Comparison of ENCODE assay signal across 17 cellular contexts in the genomic region with DNA sequence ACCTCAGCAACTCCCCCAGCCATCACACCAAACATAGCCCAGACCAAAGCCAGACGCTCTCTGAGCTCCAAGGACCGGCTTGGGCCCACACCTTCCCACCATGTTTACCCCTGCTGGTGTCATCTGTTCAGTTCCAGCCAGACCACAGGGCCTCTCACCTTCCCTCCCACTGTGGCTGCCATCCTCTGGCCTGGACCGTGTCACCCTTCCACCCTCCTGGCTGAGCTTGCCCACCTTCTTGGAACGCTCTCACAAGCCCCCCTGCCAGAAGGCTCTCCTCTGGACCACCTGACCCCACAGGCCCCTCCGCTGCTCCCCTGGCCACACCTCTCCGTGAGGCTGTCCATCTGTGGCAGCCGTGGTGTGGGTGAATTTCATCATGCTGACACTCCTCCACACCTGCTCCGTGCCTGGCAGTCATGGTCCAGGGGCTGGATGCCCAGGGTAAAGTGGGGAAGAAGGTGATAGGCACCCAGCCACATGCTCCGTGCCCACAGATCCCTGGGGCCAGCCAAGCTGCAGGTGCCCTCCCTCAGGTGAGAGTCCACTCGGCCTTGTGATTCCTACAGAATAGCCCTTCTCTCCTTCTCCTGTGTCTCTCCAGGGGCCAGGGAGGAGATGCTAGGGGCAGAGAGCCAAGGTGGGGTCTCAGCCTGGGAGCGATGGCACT. TPM values are rescaled to one million over a fixed set of nuclear protein-coding genes. Genes with fewer than 3 reads are reported as not detected.
DNase-seq lines count a peak whose midpoint lies in the region; ATAC-seq lines count a peak whose summit lies in the region.
"Had no signal": no experiment of that assay in that cellular context is flagged by ENCODE, and none has a peak within 500 bp of the region (broad histone marks: within the 10 kb centered on the region; RNA-seq: fewer than 3 reads in every experiment).

No MANE protein-coding gene starts in this region.

- H3K27ac Mint-ChIP-seq in stimulated activated naive CD8-positive, alpha-beta T cell treated with anti-CD3 and anti-CD28 coated beads, Interleukin-15, Interleukin-2, amounts not matched to agents 100 ng/mL and 50 ng/mL, for 24 hours = peak overlapping the region; percentile 16
- H3K27ac Mint-ChIP-seq in central memory CD8-positive, alpha-beta T cell (ENCODE audit: low read depth) = peak overlapping the region; percentile 55
- H3K27ac Mint-ChIP-seq in naive thymus-derived CD4-positive, alpha-beta T cell = peak overlapping the region; percentile 23 to 93 (median 81)
- H3K27ac Mint-ChIP-seq: activated B cell treated with CpG ODN at 0.5 μM for 24 hours; activated CD8-positive, alpha-beta memory T cell treated with anti-CD3 and anti-CD28 coated beads, Interleukin-2, amount 10 ng/mL, durations not matched to agents 7 days and 5 days had no signal

- peak overlapping the region; percentile 96 for H3K27ac ChIP-seq in naive thymus-derived CD4-positive, alpha-beta T cell (ENCODE audit: low read depth, low read length)

- H3K4me3 Mint-ChIP-seq in stimulated activated naive CD8-positive, alpha-beta T cell treated with anti-CD3 and anti-CD28 coated beads, Interleukin-15, Interleukin-2, amounts not matched to agents 100 ng/mL and 50 ng/mL, for 24 hours = no peak overlapping the region
- H3K4me3 Mint-ChIP-seq in central memory CD8-positive, alpha-beta T cell = no peak overlapping the region
- H3K4me3 Mint-ChIP-seq in naive thymus-derived CD4-positive, alpha-beta T cell = peak overlapping the region in 2 of 10 donors; percentile 27 to 75
- H3K4me3 Mint-ChIP-seq: activated B cell treated with CpG ODN at 0.5 μM for 24 hours; activated CD8-positive, alpha-beta memory T cell treated with anti-CD3 and anti-CD28 coated beads, Interleukin-2, amount 10 ng/mL, durations not matched to agents 7 days and 5 days had no signal

- H3K4me1 Mint-ChIP-seq in stimulated activated naive CD8-positive, alpha-beta T cell treated with anti-CD3 and anti-CD28 coated beads, Interleukin-15, Interleukin-2, amounts not matched to agents 100 ng/mL and 50 ng/mL, for 24 hours (ENCODE audit: low read depth) = peaks cover 34% of the 10 kb centered on the region
- peaks cover 5% of the 10 kb centered on the region for H3K4me1 Mint-ChIP-seq in central memory CD8-positive, alpha-beta T cell
- peaks cover 4 to 38% (median 7%) of the 10 kb centered on the region in 7 donors for H3K4me1 Mint-ChIP-seq in naive thymus-derived CD4-positive, alpha-beta T cell
- H3K4me1 Mint-ChIP-seq: activated B cell treated with CpG ODN at 0.5 μM for 24 hours had no signal

- H3K9me3 ChIP-seq in naive thymus-derived CD4-positive, alpha-beta T cell (ENCODE audit: control insufficient read depth in 2 of 3, low read length in 3 of 3) = no peaks in the 10 kb centered on the region

- peaks cover 4% of the 10 kb centered on the region for H3K27me3 Mint-ChIP-seq in stimulated activated naive CD8-positive, alpha-beta T cell treated with anti-CD3 and anti-CD28 coated beads, Interleukin-15, Interleukin-2, amounts not matched to agents 100 ng/mL and 50 ng/mL, for 24 hours
- peaks cover 47% of the 10 kb centered on the region for H3K27me3 Mint-ChIP-seq in central memory CD8-positive, alpha-beta T cell
- no peaks in the 10 kb centered on the region for H3K27me3 Mint-ChIP-seq in naive thymus-derived CD4-positive, alpha-beta T cell

- H3K36me3 Mint-ChIP-seq in stimulated activated naive CD8-positive, alpha-beta T cell treated with anti-CD3 and anti-CD28 coated beads, Interleukin-15, Interleukin-2, amounts not matched to agents 100 ng/mL and 50 ng/mL, for 24 hours (ENCODE audit: low read depth) = no peaks in the 10 kb centered on the region
- H3K36me3 Mint-ChIP-seq in central memory CD8-positive, alpha-beta T cell (ENCODE audit: insufficient read depth) = no peaks in the 10 kb centered on the region
- H3K36me3 Mint-ChIP-seq in naive thymus-derived CD4-positive, alpha-beta T cell = peaks cover 0 to 3% (median 0%) of the 10 kb centered on the region in 5 donors
- H3K36me3 Mint-ChIP-seq: activated CD8-positive, alpha-beta memory T cell treated with anti-CD3 and anti-CD28 coated beads, Interleukin-2, amount 10 ng/mL, durations not matched to agents 7 days and 5 days had no signal

- no peaks in the 10 kb centered on the region for H3K27me3 ChIP-seq in naive thymus-derived CD4-positive, alpha-beta T cell (ENCODE audit: control insufficient read depth in 2 of 2, insufficient read depth in 2 of 2, low read length in 2 of 2)

- intact Hi-C loops in naive thymus-derived CD4-positive, alpha-beta T cell (cut with micrococcal nuclease) = loop anchor here in 1 of 2 donors (2.0 kb wide), 1 partner anchor 19 kb away; no protein-coding TSS in a partner anchor

- no peak for ATAC-seq in stimulated activated naive CD8-positive, alpha-beta T cell treated with anti-CD3 and anti-CD28 coated beads, Interleukin-15, Interleukin-2, amounts not matched to agents 100 U/mL and 50 U/mL, for 24 hours
- ATAC-seq in central memory CD8-positive, alpha-beta T cell (replicated peaks; ENCODE audit: extremely low read depth, poor library complexity, severe bottlenecking) = no peak
- ATAC-seq in naive thymus-derived CD4-positive, alpha-beta T cell = no peak
- ATAC-seq in GM21737 (IDR thresholded peaks at IDR 0.05; ENCODE audit: unreplicated experiment) (no peak), HG03139 (IDR thresholded peaks at IDR 0.05; ENCODE audit: unreplicated experiment) (no peak), HG02981 (IDR thresholded peaks at IDR 0.05; ENCODE audit: unreplicated experiment) (no peak), HG03280 (IDR thresholded peaks at IDR 0.05; ENCODE audit: unreplicated experiment) (no peak)

- peaks cover 0 to 35% of the 10 kb centered on the region in 2 donors for H3K4me1 ChIP-seq in naive thymus-derived CD4-positive, alpha-beta T cell (ENCODE audit: control insufficient read depth in 2 of 2, insufficient read depth in 2 of 2, low read length in 2 of 2)

- no peaks in the 10 kb centered on the region for H3K9me3 Mint-ChIP-seq in stimulated activated naive CD8-positive, alpha-beta T cell treated with anti-CD3 and anti-CD28 coated beads, Interleukin-15, Interleukin-2, amounts not matched to agents 100 ng/mL and 50 ng/mL, for 24 hours
- H3K9me3 Mint-ChIP-seq in central memory CD8-positive, alpha-beta T cell = no peaks in the 10 kb centered on the region
- peaks cover 0 to 1% (median 0%) of the 10 kb centered on the region in 11 donors for H3K9me3 Mint-ChIP-seq in naive thymus-derived CD4-positive, alpha-beta T cell
- H3K9me3 Mint-ChIP-seq: activated B cell treated with CpG ODN at 0.5 μM for 24 hours had no signal

- CTCF ChIA-PET in naive thymus-derived CD4-positive, alpha-beta T cell (lab: Charles Lee) = interaction anchor here (1.2 kb wide), 1 partner anchor 10 kb away, joined by 3 read pairs; no protein-coding TSS in a partner anchor

- H3K36me3 ChIP-seq in naive thymus-derived CD4-positive, alpha-beta T cell (ENCODE audit: control insufficient read depth in 2 of 3, insufficient read depth in 3 of 3, low read length in 3 of 3) = no peaks in the 10 kb centered on the region

- H3K4me3 ChIP-seq in naive thymus-derived CD4-positive, alpha-beta T cell (ENCODE audit: low read length) = no peak overlapping the region

- POLR2A ChIA-PET in naive thymus-derived CD4-positive, alpha-beta T cell (lab: Charles Lee) = interaction anchor here (1.1 kb wide), 1 partner anchor 16 kb away, joined by 3 read pairs; no protein-coding TSS in a partner anchor

- DNase-seq in stimulated activated naive CD8-positive, alpha-beta T cell treated with anti-CD3 and anti-CD28 coated beads, Interleukin-15, Interleukin-2, amounts not matched to agents 100 U/mL and 50 U/mL, for 24 hours = no peak
- DNase-seq in central memory CD8-positive, alpha-beta T cell (ENCODE audit: low spot score in 2 of 2) = no peak
- no peak for DNase-seq in naive thymus-derived CD4-positive, alpha-beta T cell
- DNase-seq: activated B cell treated with CpG ODN at 0.5 μM for 24 hours; activated CD8-positive, alpha-beta memory T cell treated with anti-CD3 and anti-CD28 coated beads, Interleukin-2, amount 10 ng/mL, durations not matched to agents 7 days and 5 days; Calu3; foreskin melanocyte; GDM1; mammary epithelial cell; MV-4-11; NCI-H2081; NCI-H69 had no signal

RNA-seq across cellular contexts. Expression of gene POFUT2, which starts 16.6 kb away (rescaled TPM):
- total RNA-seq in naive thymus-derived CD4-positive, alpha-beta T cell = 10 to 100 TPM; 20.1 to 53.3 (median 47.8) TPM
- polyA plus RNA-seq in naive thymus-derived CD4-positive, alpha-beta T cell = 1 to 10 TPM; 3.8 to 5.4 TPM

Comparison
In these comparisons a context has a peak if more than half of its experiments do, and no peak if none do; other contexts are left out.
1. H3K27ac Mint-ChIP-seq: peak in every context shown above with its lines; median percentile 81 in naive thymus-derived CD4-positive, alpha-beta T cell; 55 in central memory CD8-positive, alpha-beta T cell; 16 in stimulated activated naive CD8-positive, alpha-beta T cell treated with anti-CD3 and anti-CD28 coated beads, Interleukin-15, Interleukin-2, amounts not matched to agents 100 ng/mL and 50 ng/mL, for 24 hours.